ENCODE assay signal across 14 cellular contexts in the genomic region with DNA sequence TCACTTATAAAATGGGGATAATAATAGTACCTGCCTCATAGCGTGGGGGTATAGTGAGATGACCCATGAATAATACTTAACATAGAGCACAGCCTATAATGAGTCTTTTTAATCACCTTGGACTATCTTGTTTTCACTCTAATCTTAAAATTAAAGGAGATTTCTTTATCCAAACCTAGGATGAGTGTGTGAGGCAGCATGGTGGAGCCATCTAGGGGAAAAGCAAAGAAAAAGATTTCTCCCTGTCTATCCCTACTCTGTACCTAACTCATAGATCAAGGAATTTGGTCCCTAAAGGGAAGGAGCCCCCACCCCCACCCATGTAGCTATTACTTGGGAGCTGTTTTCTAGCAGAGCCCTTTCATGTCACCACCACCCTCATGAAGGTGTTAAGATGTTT. TPM values are rescaled to one million over a fixed set of nuclear protein-coding genes. Genes with fewer than 3 reads are reported as not detected.
A peak's percentile ranks its signal among the peaks of the same experiment; 100 is the strongest.
DNase-seq lines count a peak whose midpoint lies in the region; ATAC-seq and TF ChIP-seq lines count a peak whose summit lies in the region.
"Had no signal": no experiment of that assay in that cellular context is flagged by ENCODE, and none has a peak within 500 bp of the region (broad histone marks: within the 10 kb centered on the region; RNA-seq: fewer than 3 reads in every experiment).

No MANE protein-coding gene starts in this region.

- H3K9me3 Mint-ChIP-seq in CD4-positive, alpha-beta T cell, result no peaks in the 10 kb centered on the region

- no peak overlapping the region for H3K27ac Mint-ChIP-seq in CD4-positive, alpha-beta T cell

- H3K36me3 ChIP-seq in Panc1 (ENCODE audit: control insufficient read depth, insufficient read depth, low read length) (no peaks in the 10 kb centered on the region), hepatocyte (replicated peaks; ENCODE audit: insufficient read depth, low read depth) (no peaks in the 10 kb centered on the region)
- H3K36me3 ChIP-seq: BLaER1 treated with 17β-estradiol and CSF1 and Interleukin-3, amounts not matched to agents 10 nM and 100 nM; left lung; SJSA1 had no signal

- H3K9me3 ChIP-seq in Panc1 (ENCODE audit: control insufficient read depth, insufficient read depth, low read depth, low read length), result no peaks in the 10 kb centered on the region
- no peaks in the 10 kb centered on the region for H3K9me3 ChIP-seq in hepatocyte (ENCODE audit: low read depth)
- no peaks in the 10 kb centered on the region for H3K9me3 ChIP-seq in CD4-positive, alpha-beta T cell (ENCODE audit: control insufficient read depth, low read length)
- H3K9me3 ChIP-seq: left lung, SJSA1 had no signal

- H3K4me3 Mint-ChIP-seq in CD4-positive, alpha-beta T cell, result no peak overlapping the region

- H3K36me3 Mint-ChIP-seq in CD4-positive, alpha-beta T cell (ENCODE audit: low read depth), result no peaks in the 10 kb centered on the region

- H3K9me2 ChIP-seq in hepatocyte (replicated peaks; ENCODE audit: insufficient read depth), result no peaks in the 10 kb centered on the region

- CTCF ChIA-PET in Panc1 (lab: Charles Lee), result interaction anchor here (1.7 kb wide), 1 partner anchor 266 kb away, joined by 6 read pairs; no protein-coding TSS in a partner anchor
- CTCF ChIA-PET in CD4-positive, alpha-beta T cell (lab: Charles Lee), result interaction anchor here (0.6 kb wide), 1 partner anchor 1529 kb away, joined by 3 read pairs; no protein-coding TSS in a partner anchor

- no TSS peak for BruUV-seq in Panc1 (replicated peaks; lab: Mats Ljungman, UMichigan)

- ATAC-seq in Panc1, result no peak
- ATAC-seq in GM19035 (IDR thresholded peaks at IDR 0.05; ENCODE audit: unreplicated experiment), result no peak
- no peak for ATAC-seq in CD4-positive, alpha-beta T cell (ENCODE audit: poor library complexity)
- ATAC-seq: left lung had no signal

- no peaks in the 10 kb centered on the region for H3K4me1 Mint-ChIP-seq in CD4-positive, alpha-beta T cell (ENCODE audit: low read depth)

- POLR2A ChIA-PET in Panc1 (lab: Charles Lee), result no interaction called here
- POLR2A ChIA-PET in CD4-positive, alpha-beta T cell (lab: Charles Lee), result no interaction called here

- in situ Hi-C loops in Panc1 (cut with HindIII; ENCODE audit: low pct_unique_long_range_greater_than_20kb, low sequenced_read_pairs), result no loop called here

- TF ChIP-seq CTCF in AG09319 (IDR thresholded peaks at IDR 0.05; ENCODE audit: low read depth, low read length), result peak; percentile 0; the same call in 1 of the 2 replicates
- TF ChIP-seq CTCF in Panc1 (IDR thresholded peaks at IDR 0.05), result peak; percentile 41
- peak; percentile 43 for TF ChIP-seq CTCF in hepatocyte (IDR thresholded peaks at IDR 0.05; ENCODE audit: poor library complexity)
- TF ChIP-seq CTCF in CD4-positive, alpha-beta T cell (IDR thresholded peaks at IDR 0.05), result no peak

- H3K27ac ChIP-seq in Panc1 (ENCODE audit: low read length) (no peak overlapping the region), hepatocyte (no peak overlapping the region)
- H3K27ac ChIP-seq in CD4-positive, alpha-beta T cell (ENCODE audit: low read depth, low read length), result no peak overlapping the region
- H3K27ac ChIP-seq: BLaER1 treated with 17β-estradiol and CSF1 and Interleukin-3, amounts not matched to agents 10 nM and 100 nM; left lung; SJSA1 had no signal

- H3K27me3 ChIP-seq in Panc1 (ENCODE audit: control insufficient read depth, insufficient read depth, low read length), result no peaks in the 10 kb centered on the region
- no peaks in the 10 kb centered on the region for H3K27me3 ChIP-seq in hepatocyte
- no peaks in the 10 kb centered on the region for H3K27me3 ChIP-seq in CD4-positive, alpha-beta T cell (ENCODE audit: control insufficient read depth, insufficient read depth, low read length)
- H3K27me3 ChIP-seq: BLaER1 treated with 17β-estradiol and CSF1 and Interleukin-3, amounts not matched to agents 10 nM and 100 nM; left lung; SJSA1 had no signal

- H3K79me2 ChIP-seq in hepatocyte, result no peaks in the 10 kb centered on the region

- peaks cover 3% of the 10 kb centered on the region for H3K27me3 Mint-ChIP-seq in CD4-positive, alpha-beta T cell

- WGBS in hepatocyte (ENCODE audit: low lambda C conversion rate, missing lambda C conversion rate), result 35% methylated on average over 1 of the region's 1 CpG

- H3K4me2 ChIP-seq in hepatocyte, result no peak overlapping the region
- H3K4me2 ChIP-seq: BLaER1 treated with 17β-estradiol and CSF1 and Interleukin-3, amounts not matched to agents 10 nM and 100 nM had no signal

- DNase-seq in AG09319 (ENCODE audit: extremely low read depth, low read depth) (no peak), HT-29 (ENCODE audit: low spot score) (peak; percentile 24), Panc1 (ENCODE audit: low read depth, low spot score) (no peak), hepatocyte (ENCODE audit: low spot score) (peak; percentile 9), DMS79 treated with DMSO at 0.1 percent for 48 hours (lab: John Stamatoyannopoulos, UW) (no peak)
- DNase-seq in CD4-positive, alpha-beta T cell, result no peak
- DNase-seq in stimulated activated CD4-positive, alpha-beta T cell treated with anti-CD3 and anti-CD28 coated beads, Interleukin-15, amount 100 ng/mL, for 24 hours, result no peak
- DNase-seq: activated CD4-positive, alpha-beta T cell treated with anti-CD3 and anti-CD28 coated beads for 4 hours; cortex of kidney; left lung; posterior cingulate gyrus had no signal

- H3K4me1 ChIP-seq in Panc1 (ENCODE audit: control insufficient read depth, insufficient read depth, low read length) (no peaks in the 10 kb centered on the region), hepatocyte (ENCODE audit: insufficient read depth) (peaks cover 4% of the 10 kb centered on the region)
- H3K4me1 ChIP-seq: BLaER1 treated with 17β-estradiol and CSF1 and Interleukin-3, amounts not matched to agents 10 nM and 100 nM; left lung; SJSA1 had no signal

- H4K20me1 ChIP-seq in hepatocyte (ENCODE audit: insufficient read depth, poor library complexity, severe bottlenecking), result no peaks in the 10 kb centered on the region
- H4K20me1 ChIP-seq: BLaER1 treated with 17β-estradiol and CSF1 and Interleukin-3, amounts not matched to agents 10 nM and 100 nM had no signal

- intact Hi-C loops in Panc1 (cut with micrococcal nuclease; ENCODE audit: unreplicated experiment), result no loop called here
- intact Hi-C loops in CD4-positive, alpha-beta T cell (cut with DNase I, micrococcal nuclease), result no loop called here

- H3K4me3 ChIP-seq in Panc1 (ENCODE audit: low read depth in 2 of 2, low read length in 2 of 2), result no peak overlapping the region
- no peak overlapping the region for H3K4me3 ChIP-seq in hepatocyte
- H3K4me3 ChIP-seq: BLaER1 treated with 17β-estradiol and CSF1 and Interleukin-3, amounts not matched to agents 10 nM and 100 nM; left lung; SJSA1 had no signal

- no peak overlapping the region for H2AFZ ChIP-seq in hepatocyte

RNA-seq across cellular contexts. Expression of a gene that starts 45.2 kb away (rescaled TPM):
- total RNA-seq in HT-29 (2014; rRNA removed; shearing (Covaris generic)), result not detected in 2 replicates
- total RNA-seq in Panc1 (2021; ENCODE audit: unreplicated experiment) (not detected), hepatocyte (0.76 and 0.97 TPM in 2 replicates)
- polyA plus RNA-seq in Panc1 (2012; ENCODE audit: insufficient read length), result not detected
- 0.56 and 0.80 TPM in 2 replicates for polyA plus RNA-seq in hepatocyte
- total RNA-seq in CD4-positive, alpha-beta T cell, result not detected
- total RNA-seq: SJSA1 had no signal

Comparison
In these comparisons a context has a peak if more than half of its experiments do, and no peak if none do; other contexts are left out.
1. DNase-seq: peak in HT-29 (single experiment) and hepatocyte (single experiment); none in AG09319 (single experiment), Panc1 (single experiment), DMS79 treated with DMSO at 0.1 percent for 48 hours (single experiment), CD4-positive, alpha-beta T cell (0 of 10) and stimulated activated CD4-positive, alpha-beta T cell treated with anti-CD3 and anti-CD28 coated beads, Interleukin-15, amount 100 ng/mL, for 24 hours (single experiment).